In genomic region chr2:241555711-241556110, GRCh38 we compare ENCODE assay signal across 21 cellular contexts. TPM values are rescaled to one million over a fixed set of nuclear protein-coding genes. Genes with fewer than 3 reads are reported as not detected.
DNase-seq lines count a peak whose midpoint lies in the region; ATAC-seq and TF ChIP-seq lines count a peak whose summit lies in the region.
"Had no signal": no experiment of that assay in that cellular context is flagged by ENCODE, and none has a peak within 500 bp of the region (broad histone marks: within the 10 kb centered on the region; RNA-seq: fewer than 3 reads in every experiment).

No MANE protein-coding gene starts in this region.

- H2AFZ ChIP-seq in HCT116 (ENCODE audit: low read depth, low read length, poor library complexity, severe bottlenecking) (no peak overlapping the region), PC-3 (ENCODE audit: low read length) (peak overlapping the region; percentile 50), mesenchymal stem cell (ENCODE audit: low read depth, low read length) (no peak overlapping the region)

- H3K9me2 ChIP-seq in HCT116 (ENCODE audit: insufficient read depth) (no peaks in the 10 kb centered on the region), PC-3 (replicated peaks; ENCODE audit: low read length) (no peaks in the 10 kb centered on the region)

- H3K27me3 Mint-ChIP-seq in endothelial cell (ENCODE audit: unreplicated experiment), result peaks cover 18% of the 10 kb centered on the region
- H3K27me3 Mint-ChIP-seq in natural killer cell treated with Interleukin-12 subunit alpha and Interleukin-12 subunit beta and Interleukin-15 and Interleukin-18, amount 100 ng/mL, for 72 hours, result peaks cover 18 to 19% of the 10 kb centered on the region in 2 donors

- POLR2A ChIA-PET in HCT116 (lab: Charles Lee), result no interaction called here
- POLR2A ChIA-PET in PC-3 (lab: Charles Lee; ENCODE audit: unreplicated experiment), result no interaction called here

- 53% methylated on average over 3 of the region's 3 CpGs for WGBS in mesenchymal stem cell

- H3K4me1 Mint-ChIP-seq in endothelial cell (ENCODE audit: unreplicated experiment), result peaks cover 44% of the 10 kb centered on the region
- peaks cover 8 to 12% of the 10 kb centered on the region in 2 donors for H3K4me1 Mint-ChIP-seq in natural killer cell treated with Interleukin-12 subunit alpha and Interleukin-12 subunit beta and Interleukin-15 and Interleukin-18, amount 100 ng/mL, for 72 hours (ENCODE audit: low read depth in 2 of 2)
- H3K4me1 Mint-ChIP-seq: activated T-helper 17 cell treated with anti-CD3 and anti-CD28 coated beads, Interleukin-2, amount 50 U/mL, for 72 hours had no signal

- DNase-seq in HCT116 (ENCODE audit: low read depth, low spot score) (no peak), PC-3 (peak; percentile 58), endothelial cell (ENCODE audit: low spot score) (no peak), mesenchymal stem cell (no peak)
- peak; percentile 34 for DNase-seq in natural killer cell treated with Interleukin-12 subunit alpha and Interleukin-12 subunit beta and Interleukin-15 and Interleukin-18, amount 100 ng/mL, for 72 hours (ENCODE audit: low spot score)
- no peak for DNase-seq in activated effector memory CD4-positive, alpha-beta T cell treated with anti-CD3 and anti-CD28 coated beads, Interleukin-2, amount 50 U/mL, for 16 hours
- DNase-seq: activated CD4-positive, alpha-beta T cell treated with anti-CD3 and anti-CD28 coated beads for 4 hours; body of pancreas; CD8-positive, alpha-beta memory T cell; NCI-H1092; NCI-H524; occipital lobe; retina; SHP77 treated with DMSO at 0.1 percent for 48 hours; stimulated activated CD4-positive, alpha-beta T cell treated with anti-CD3 and anti-CD28 coated beads, Interleukin-12 subunit alpha, Interleukin-12 subunit beta, amount 100 ng/mL, for 4 hours; stomach; trophoblast cell had no signal

- TF ChIP-seq CTCF in HCT116 (IDR thresholded peaks at IDR 0.05 in 2 of 3, conservative IDR thresholded peaks at IDR 0.05 in 1 of 3; ENCODE audit: borderline replicate concordance in 1 of 3, insufficient read depth in 1 of 3, low read depth in 2 of 3, low read length in 2 of 3) (no peak), PC-3 (conservative IDR thresholded peaks at IDR 0.05; ENCODE audit: low read depth, low read length) (no peak), endothelial cell (IDR thresholded peaks at IDR 0.05; ENCODE audit: unreplicated experiment) (no peak)

- H2AK5ac ChIP-seq in mesenchymal stem cell (ENCODE audit: low read length, severe bottlenecking), result no peak overlapping the region

- TF ChIP-seq RAD21 in HCT116 (IDR thresholded peaks at IDR 0.05; ENCODE audit: low read depth), result no peak

- H3K27ac ChIP-seq in HCT116 (ENCODE audit: low read depth, low read length) (no peak overlapping the region), PC-3 (ENCODE audit: low read length) (no peak overlapping the region), mesenchymal stem cell (ENCODE audit: low read length, poor library complexity, severe bottlenecking) (no peak overlapping the region)
- H3K27ac ChIP-seq: body of pancreas, coronary artery, stomach had no signal

- H3K4me1 ChIP-seq in HCT116 (ENCODE audit: control insufficient read depth in 1 of 2, insufficient read depth in 2 of 2, low read length in 2 of 2), result peaks cover 15 to 37% of the 10 kb centered on the region in 2 experiments; a peak in 3 of 4 replicates
- peaks cover 31% of the 10 kb centered on the region for H3K4me1 ChIP-seq in PC-3 (ENCODE audit: insufficient read depth, low read length)
- peaks cover 11% of the 10 kb centered on the region for H3K4me1 ChIP-seq in mesenchymal stem cell (ENCODE audit: control insufficient read depth, insufficient read depth, low read depth, low read length)

- H3K79me2 ChIP-seq in HCT116 (ENCODE audit: insufficient read depth, low read length) (peaks cover 13% of the 10 kb centered on the region), PC-3 (ENCODE audit: low read length) (peaks cover 14% of the 10 kb centered on the region)

- BruUV-seq in HCT116 (replicated peaks; lab: Mats Ljungman, UMichigan) (no TSS peak), PC-3 (replicated peaks; lab: Mats Ljungman, UMichigan) (no TSS peak)

- no peak for ATAC-seq in HCT116
- no peak; the same call in 1 of the 2 replicates for ATAC-seq in PC-3
- ATAC-seq in natural killer cell treated with Interleukin-12 subunit alpha and Interleukin-12 subunit beta and Interleukin-15 and Interleukin-18, amount 100 ng/mL, for 72 hours, result no peak
- ATAC-seq in HG03045 (IDR thresholded peaks at IDR 0.05; ENCODE audit: unreplicated experiment), result no peak
- ATAC-seq: activated T-helper 17 cell treated with anti-CD3 and anti-CD28 coated beads, Interleukin-2, amount 50 U/mL, for 72 hours; body of pancreas had no signal

- H3K14ac ChIP-seq in mesenchymal stem cell (ENCODE audit: low read length in 2 of 2), result no peak overlapping the region

- no peak for TF ChIP-seq POLR2A in HCT116 (IDR thresholded peaks at IDR 0.05; ENCODE audit: borderline replicate concordance, extremely low read depth, insufficient read depth, insufficient read length)

- no peak overlapping the region for H3K4ac ChIP-seq in mesenchymal stem cell (ENCODE audit: low read depth in 1 of 2, low read length in 2 of 2)

- H4K20me1 ChIP-seq in HCT116 (ENCODE audit: insufficient read depth), result no peaks in the 10 kb centered on the region
- H4K20me1 ChIP-seq in PC-3 (ENCODE audit: low read length), result no peaks in the 10 kb centered on the region

- no peak overlapping the region for H3K18ac ChIP-seq in mesenchymal stem cell (ENCODE audit: low read depth in 1 of 2, low read length in 2 of 2)

- no peak overlapping the region for H2BK120ac ChIP-seq in mesenchymal stem cell (ENCODE audit: low read depth, low read length)

- H2BK5ac ChIP-seq in mesenchymal stem cell (ENCODE audit: low read depth, low read length, poor library complexity, severe bottlenecking), result no peak overlapping the region

- no peaks in the 10 kb centered on the region for H3K36me3 ChIP-seq in HCT116 (ENCODE audit: control insufficient read depth in 1 of 2, insufficient read depth in 2 of 2, low read length in 2 of 2)
- no peaks in the 10 kb centered on the region for H3K36me3 ChIP-seq in PC-3 (ENCODE audit: low read depth, low read length)
- H3K36me3 ChIP-seq in mesenchymal stem cell (ENCODE audit: control insufficient read depth in 1 of 2, insufficient read depth in 2 of 2, low read depth in 1 of 2, low read length in 2 of 2), result no peaks in the 10 kb centered on the region
- H3K36me3 ChIP-seq: stomach had no signal

- H3K27me3 ChIP-seq in HCT116 (ENCODE audit: insufficient read depth, low read length) (no peaks in the 10 kb centered on the region), PC-3 (ENCODE audit: low read length) (no peaks in the 10 kb centered on the region), mesenchymal stem cell (ENCODE audit: control insufficient read depth in 1 of 2, insufficient read depth in 1 of 2, low read length in 2 of 2) (peaks cover 0 to 38% of the 10 kb centered on the region in 2 experiments)
- H3K27me3 ChIP-seq: body of pancreas had no signal

- CTCF ChIA-PET in HCT116 (lab: Charles Lee), result interaction anchor here (0.8 to 1.2 kb wide), 2 partner anchors 43 to 477 kb away, joined by 3 read pairs; no protein-coding TSS in a partner anchor
- CTCF ChIA-PET in PC-3 (lab: Charles Lee), result no interaction called here

- no peak overlapping the region for H4K8ac ChIP-seq in mesenchymal stem cell (ENCODE audit: low read length)

- H3K23ac ChIP-seq in mesenchymal stem cell (ENCODE audit: low read length in 2 of 2), result peak overlapping the region in 1 of 2 experiments; percentile 42

- H3K4me3 Mint-ChIP-seq in endothelial cell (ENCODE audit: unreplicated experiment), result no peak overlapping the region
- H3K4me3 Mint-ChIP-seq in natural killer cell treated with Interleukin-12 subunit alpha and Interleukin-12 subunit beta and Interleukin-15 and Interleukin-18, amount 100 ng/mL, for 72 hours, result no peak overlapping the region
- H3K4me3 Mint-ChIP-seq: activated T-helper 17 cell treated with anti-CD3 and anti-CD28 coated beads, Interleukin-2, amount 50 U/mL, for 72 hours; CD8-positive, alpha-beta memory T cell had no signal

- intact Hi-C loops in HCT116 (cut with micrococcal nuclease) (loop anchor here (5.0 to 10.0 kb wide), 3 partner anchors 82 to 329 kb away; partner anchors contain the start of genes ATG4B, FARP2 and THAP4), PC-3 (cut with micrococcal nuclease) (loop anchor here (5.0 kb wide), 2 partner anchors 48 to 82 kb away; partner anchors contain the start of genes ATG4B, STK25 and THAP4)

- no peak overlapping the region for H2BK12ac ChIP-seq in mesenchymal stem cell (ENCODE audit: low read length in 2 of 2)

- peaks cover 5% of the 10 kb centered on the region for H3K36me3 Mint-ChIP-seq in endothelial cell (ENCODE audit: low read depth, unreplicated experiment)
- no peaks in the 10 kb centered on the region for H3K36me3 Mint-ChIP-seq in natural killer cell treated with Interleukin-12 subunit alpha and Interleukin-12 subunit beta and Interleukin-15 and Interleukin-18, amount 100 ng/mL, for 72 hours

- H3K9me3 ChIP-seq in HCT116 (ENCODE audit: control insufficient read depth in 1 of 2, insufficient read depth in 1 of 2, low read depth in 1 of 2, low read length in 2 of 2), result no peaks in the 10 kb centered on the region
- H3K9me3 ChIP-seq in PC-3 (ENCODE audit: low read length), result no peaks in the 10 kb centered on the region
- peaks cover 14% of the 10 kb centered on the region for H3K9me3 ChIP-seq in mesenchymal stem cell (ENCODE audit: control insufficient read depth, low read length)
- H3K9me3 ChIP-seq: body of pancreas had no signal

- H4K91ac ChIP-seq in mesenchymal stem cell (ENCODE audit: low read length), result no peak overlapping the region

- H3K9ac ChIP-seq in HCT116 (ENCODE audit: low read length), result peak overlapping the region; percentile 32; the same call in 1 of the 2 replicates
- no peak overlapping the region for H3K9ac ChIP-seq in PC-3 (ENCODE audit: low read length)
- no peak overlapping the region for H3K9ac ChIP-seq in mesenchymal stem cell (ENCODE audit: low read length)

- H2BK15ac ChIP-seq in mesenchymal stem cell (ENCODE audit: low read depth, poor library complexity, severe bottlenecking), result no peak overlapping the region

- H3K79me1 ChIP-seq in mesenchymal stem cell (replicated peaks; ENCODE audit: low read length, poor library complexity, severe bottlenecking), result peaks cover 9% of the 10 kb centered on the region

- no peaks in the 10 kb centered on the region for H3K9me3 Mint-ChIP-seq in endothelial cell (ENCODE audit: unreplicated experiment)
- H3K9me3 Mint-ChIP-seq in natural killer cell treated with Interleukin-12 subunit alpha and Interleukin-12 subunit beta and Interleukin-15 and Interleukin-18, amount 100 ng/mL, for 72 hours, result no peaks in the 10 kb centered on the region
- H3K9me3 Mint-ChIP-seq: activated T-helper 17 cell treated with anti-CD3 and anti-CD28 coated beads, Interleukin-2, amount 50 U/mL, for 72 hours had no signal

- H3K4me3 ChIP-seq in HCT116 (replicated peaks in 1 of 2; ENCODE audit: low read depth in 1 of 2, low read length in 2 of 2), result peak overlapping the region in 1 of 2 experiments; percentile 31; a peak in 2 of 4 replicates
- no peak overlapping the region for H3K4me3 ChIP-seq in PC-3 (ENCODE audit: low read length)
- no peak overlapping the region for H3K4me3 ChIP-seq in mesenchymal stem cell (ENCODE audit: insufficient read depth in 1 of 2, low read depth in 1 of 2, low read length in 2 of 2)
- H3K4me3 ChIP-seq: body of pancreas, coronary artery, lung, stomach had no signal

- H3K4me2 ChIP-seq in HCT116 (ENCODE audit: low read length) (peak overlapping the region; percentile 61), PC-3 (ENCODE audit: low read length) (peak overlapping the region; percentile 31), mesenchymal stem cell (ENCODE audit: low read length, poor library complexity, severe bottlenecking) (no peak overlapping the region)

- RAD21 ChIA-PET in HCT116 (lab: Charles Lee; ENCODE audit: low non-redundant PET in 1 of 2, low total read pairs in 2 of 2, uncharacterized antibody in 2 of 2, unreplicated experiment in 2 of 2), result interaction anchor here in 1 of 2 experiments (0.6 kb wide), 1 partner anchor 87 kb away, joined by 3 read pairs; no protein-coding TSS in a partner anchor

- peak overlapping the region; percentile 84 for H3K27ac Mint-ChIP-seq in endothelial cell (ENCODE audit: unreplicated experiment)
- no peak overlapping the region for H3K27ac Mint-ChIP-seq in natural killer cell treated with Interleukin-12 subunit alpha and Interleukin-12 subunit beta and Interleukin-15 and Interleukin-18, amount 100 ng/mL, for 72 hours
- H3K27ac Mint-ChIP-seq: activated T-helper 17 cell treated with anti-CD3 and anti-CD28 coated beads, Interleukin-2, amount 50 U/mL, for 72 hours; CD8-positive, alpha-beta memory T cell had no signal

- H3F3A ChIP-seq in PC-3 (ENCODE audit: low read length, unreplicated experiment), result no peaks in the 10 kb centered on the region

RNA-seq across cellular contexts. Expression of gene BOK, which starts 2.8 kb away (rescaled TPM):
- total RNA-seq in HCT116 (2021; ENCODE audit: unreplicated experiment) (41.5 TPM), PC-3 (2014; rRNA removed) (30.2 and 39.3 TPM in 2 replicates), endothelial cell (ENCODE audit: unreplicated experiment) (110 TPM)
- polyA plus RNA-seq in HCT116 (2012), result 22.5 and 24.3 TPM in 2 replicates
- 1 to 10 TPM; 1.0 to 2.2 TPM for total RNA-seq in natural killer cell treated with Interleukin-12 subunit alpha and Interleukin-12 subunit beta and Interleukin-15 and Interleukin-18, amount 100 ng/mL, for 72 hours
- 16.6 TPM for polyA plus RNA-seq in mesenchymal stem cell (2013, experiment 1 of 2)
- polyA plus RNA-seq in mesenchymal stem cell (2013, experiment 2 of 2), result 17.5 TPM
- total RNA-seq: CD8-positive, alpha-beta memory T cell had no signal
- polyA plus RNA-seq: CD8-positive, alpha-beta memory T cell had no signal

RNA-seq across cellular contexts. Expression of gene STK25, which starts 47.3 kb away (rescaled TPM):
- 160 TPM for total RNA-seq in HCT116 (2021; ENCODE audit: unreplicated experiment)
- 157 and 164 TPM in 2 replicates for polyA plus RNA-seq in HCT116 (2012)
- total RNA-seq in PC-3 (2014; rRNA removed), result 198 and 245 TPM in 2 replicates
- 296 TPM for total RNA-seq in endothelial cell (ENCODE audit: unreplicated experiment)
- 100 to 1,000 TPM; 110 to 169 TPM for total RNA-seq in natural killer cell treated with Interleukin-12 subunit alpha and Interleukin-12 subunit beta and Interleukin-15 and Interleukin-18, amount 100 ng/mL, for 72 hours
- polyA plus RNA-seq in mesenchymal stem cell (2013, experiment 1 of 2), result 86.3 TPM
- polyA plus RNA-seq in mesenchymal stem cell (2013, experiment 2 of 2), result 82.9 TPM

Comparison
In these comparisons a context has a peak if more than half of its experiments do, and no peak if none do; other contexts are left out.
1. DNase-seq: peak in PC-3 (single experiment) and natural killer cell treated with Interleukin-12 subunit alpha and Interleukin-12 subunit beta and Interleukin-15 and Interleukin-18, amount 100 ng/mL, for 72 hours (single experiment); none in HCT116 (single experiment), endothelial cell (single experiment), mesenchymal stem cell (single experiment) and activated effector memory CD4-positive, alpha-beta T cell treated with anti-CD3 and anti-CD28 coated beads, Interleukin-2, amount 50 U/mL, for 16 hours (single experiment).